8 cellular contexts compared by ENCODE assay signal in the genomic region with DNA sequence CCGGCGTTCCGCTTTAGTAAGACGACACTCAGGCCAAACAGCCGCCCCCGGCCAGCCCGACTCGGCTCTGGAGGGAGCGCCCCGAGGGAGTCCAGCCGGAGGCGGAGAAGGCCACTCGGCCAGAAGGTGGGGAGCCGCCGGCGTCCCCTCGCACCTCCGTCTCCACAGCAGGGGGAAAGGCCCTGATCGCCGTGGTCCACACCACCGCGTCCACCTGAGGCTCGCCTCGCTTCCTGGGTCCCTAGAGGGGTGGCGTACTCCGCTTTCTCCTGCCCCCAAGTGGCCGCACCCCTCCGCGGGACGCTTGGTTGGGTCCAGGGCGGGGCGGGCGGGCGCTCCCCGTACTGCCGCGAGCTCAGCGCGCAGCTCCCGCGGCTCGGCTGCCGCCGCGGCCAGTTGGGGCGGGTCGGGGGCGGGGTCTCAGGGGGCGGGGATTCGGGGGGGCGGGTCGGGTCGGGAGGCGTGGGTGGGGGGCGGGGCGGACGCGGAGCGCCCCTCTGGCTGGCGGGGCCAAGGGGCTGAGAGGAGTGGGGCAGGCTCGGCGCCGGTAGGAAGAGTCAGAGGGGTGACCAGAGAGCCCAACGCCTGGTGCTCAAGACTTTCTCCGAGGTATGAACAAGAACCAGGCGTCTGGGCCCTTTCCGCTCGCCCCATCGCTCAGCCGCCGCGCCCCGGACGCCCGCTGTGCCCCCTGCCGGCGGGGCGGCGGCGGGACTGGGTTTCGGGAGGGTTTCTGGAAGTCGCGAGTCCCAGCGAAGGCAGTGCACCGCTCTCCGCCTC. TPM values are rescaled to one million over a fixed set of nuclear protein-coding genes. Genes with fewer than 3 reads are reported as not detected.
DNase-seq lines count a peak whose midpoint lies in the region; ATAC-seq and TF ChIP-seq lines count a peak whose summit lies in the region.

Gene FRMD6, plus strand, starts transcription at position 523 of the 780 bp plus-strand sequence. CDS start 37,927 bp downstream, outside the sequence.

- H3K4me1 Mint-ChIP-seq in GM23338 = peaks cover 23% of the 10 kb centered on the region
- peaks cover 15% of the 10 kb centered on the region for H3K4me1 Mint-ChIP-seq in activated naive CD4-positive, alpha-beta T cell treated with anti-CD3 and anti-CD28 coated beads, Interleukin-2, amount 50 U/mL, for 24 hours

- H4K20me1 ChIP-seq in GM23338 (replicated peaks; ENCODE audit: insufficient read depth) = no peaks in the 10 kb centered on the region
- H4K20me1 ChIP-seq in osteoblast (ENCODE audit: insufficient read depth, low read length) = peaks cover 37% of the 10 kb centered on the region

- TF ChIP-seq CTCF in GM23338 (conservative IDR thresholded peaks at IDR 0.05; ENCODE audit: low read depth in 2 of 2) = peak; percentile 52 to 53
- peak; percentile 73 for TF ChIP-seq CTCF in LNCAP (IDR thresholded peaks at IDR 0.05)
- peak; percentile 57 for TF ChIP-seq CTCF in osteoblast (IDR thresholded peaks at IDR 0.05; ENCODE audit: extremely low read depth, low read depth, low read length)
- peak; percentile 58 to 84 (median 78) for TF ChIP-seq CTCF in testis (IDR thresholded peaks at IDR 0.05)

- H3K36me3 ChIP-seq in GM23338 (ENCODE audit: insufficient read depth) (no peaks in the 10 kb centered on the region), osteoblast (ENCODE audit: insufficient read depth, low read length) (peaks cover 7% of the 10 kb centered on the region), testis (ENCODE audit: low read depth, missing control alignments) (no peaks in the 10 kb centered on the region)

- H3K9me2 ChIP-seq in GM23338 (ENCODE audit: insufficient read depth) = no peaks in the 10 kb centered on the region

- ATAC-seq in GM23338 = peak; percentile 78

- TF ChIP-seq POLR2A in testis (IDR thresholded peaks at IDR 0.05) = no peak

- H3K27me3 Mint-ChIP-seq in GM23338 (ENCODE audit: insufficient read depth, low read depth, poor library complexity) = peaks cover 13% of the 10 kb centered on the region
- H3K27me3 Mint-ChIP-seq in activated naive CD4-positive, alpha-beta T cell treated with anti-CD3 and anti-CD28 coated beads, Interleukin-2, amount 50 U/mL, for 24 hours = peaks cover 7% of the 10 kb centered on the region

- H3K4me1 ChIP-seq in GM23338 (ENCODE audit: insufficient read depth) = peaks cover 26% of the 10 kb centered on the region
- peaks cover 34% of the 10 kb centered on the region for H3K4me1 ChIP-seq in osteoblast (ENCODE audit: insufficient read depth, low read length)
- H3K4me1 ChIP-seq in testis = peaks cover 9% of the 10 kb centered on the region

- peak within 1 kb of the TSS; percentile 83 for H2AFZ ChIP-seq in GM23338
- peak within 1 kb of the TSS; percentile 79 for H2AFZ ChIP-seq in osteoblast (ENCODE audit: low read length)

- 0 out of 2 replicates have a peak within 1 kb of the TSS, but pooled peaks have one; percentile 78 for H3K27ac Mint-ChIP-seq in GM23338
- H3K27ac Mint-ChIP-seq in activated naive CD4-positive, alpha-beta T cell treated with anti-CD3 and anti-CD28 coated beads, Interleukin-2, amount 50 U/mL, for 24 hours = peak within 1 kb of the TSS; percentile 62

- no peaks in the 10 kb centered on the region for H3K36me3 Mint-ChIP-seq in GM23338 (ENCODE audit: low read depth)
- no peaks in the 10 kb centered on the region for H3K36me3 Mint-ChIP-seq in activated naive CD4-positive, alpha-beta T cell treated with anti-CD3 and anti-CD28 coated beads, Interleukin-2, amount 50 U/mL, for 24 hours

- H3K79me2 ChIP-seq in GM23338 (replicated peaks; ENCODE audit: insufficient read depth) (peaks cover 38% of the 10 kb centered on the region), osteoblast (ENCODE audit: insufficient read depth, low read length) (peaks cover 94% of the 10 kb centered on the region)

- H3K4me2 ChIP-seq in GM23338 (peak within 1 kb of the TSS; percentile 97), osteoblast (ENCODE audit: insufficient read depth, low read length) (peak within 1 kb of the TSS; percentile 90)

- peak within 1 kb of the TSS; percentile 82 for H3K27ac ChIP-seq in GM23338 (ENCODE audit: low read depth)
- H3K27ac ChIP-seq in osteoblast (ENCODE audit: low read depth, low read length) = peak within 1 kb of the TSS; percentile 96
- peak within 1 kb of the TSS; percentile 93 to 96 for H3K27ac ChIP-seq in testis

- H3K4me3 ChIP-seq in GM23338 (peak within 1 kb of the TSS; percentile 89), osteoblast (ENCODE audit: insufficient read depth, low read length) (peak within 1 kb of the TSS; percentile 97), testis (peak within 1 kb of the TSS; percentile 72 to 92)

- 0% methylated on average over 13 to 48 of the region's 86 CpGs for WGBS in testis, 2 donors

- H3K4me3 Mint-ChIP-seq in GM23338 = peak within 1 kb of the TSS; percentile 93
- H3K4me3 Mint-ChIP-seq in activated naive CD4-positive, alpha-beta T cell treated with anti-CD3 and anti-CD28 coated beads, Interleukin-2, amount 50 U/mL, for 24 hours = peak within 1 kb of the TSS; percentile 80

- peak; percentile 91 for DNase-seq in EL
- peak; percentile 92 for DNase-seq in GM23338 (ENCODE audit: low spot score)
- DNase-seq in SK-N-DZ (ENCODE audit: low spot score) = peak; percentile 85
- DNase-seq in glomerular visceral epithelial cell (ENCODE audit: extremely low spot score) = peak; percentile 93
- peak; percentile 96 for DNase-seq in osteoblast (ENCODE audit: insufficient read length, low spot score, missing footprints)
- peak; percentile 87 for DNase-seq in testis

- no peaks in the 10 kb centered on the region for H3F3A ChIP-seq in GM23338 (replicated peaks; ENCODE audit: low read depth)

- H3K9me3 ChIP-seq in osteoblast (ENCODE audit: low read depth, low read length) (no peaks in the 10 kb centered on the region), testis (no peaks in the 10 kb centered on the region)

- no peaks in the 10 kb centered on the region for H3K9me3 Mint-ChIP-seq in GM23338
- no peaks in the 10 kb centered on the region for H3K9me3 Mint-ChIP-seq in activated naive CD4-positive, alpha-beta T cell treated with anti-CD3 and anti-CD28 coated beads, Interleukin-2, amount 50 U/mL, for 24 hours

- intact Hi-C loops in testis (cut with DNase I; ENCODE audit: low total_unique reads) = loop anchor here (10.0 kb wide), 1 partner anchor 123 kb away; no protein-coding TSS in a partner anchor

- peaks cover 8% of the 10 kb centered on the region; the same call in 1 of the 2 replicates for H3K27me3 ChIP-seq in GM23338 (ENCODE audit: insufficient read depth)
- H3K27me3 ChIP-seq in osteoblast (ENCODE audit: insufficient read depth, low read length) = no peaks in the 10 kb centered on the region
- H3K27me3 ChIP-seq in testis = no peaks in the 10 kb centered on the region

RNA-seq across cellular contexts. Expression of gene FRMD6, which starts in this region (rescaled TPM):
- total RNA-seq in GM23338 (2014; rRNA removed; shearing (Covaris generic)) = 15.9 and 18.7 TPM in 2 replicates
- polyA plus RNA-seq in GM23338 (2016; fragmentation: Nextera tagmentation; extraction: Ambion mirVana) (5.4 and 5.7 TPM in 2 replicates), testis (ENCODE audit: insufficient read depth, low read depth, low replicate concordance) (67.0 TPM)
- 8.4 and 16.4 TPM in 2 replicates for polyA plus RNA-seq in SK-N-DZ (2014; cell fraction: cytosol; rRNA removed)
- 8.9 and 9.4 TPM in 2 replicates for polyA plus RNA-seq in SK-N-DZ (2014; cell fraction: nucleus; rRNA removed)
- total RNA-seq in osteoblast (584 and 701 TPM in 2 replicates), testis (10 to 100 TPM; 59.2 to 71.3 TPM)

Comparison
In these comparisons a context has a peak if more than half of its experiments do, and no peak if none do; other contexts are left out.
1. Peak in every context shown above with its lines: DNase-seq, ATAC-seq, H3K4me3 ChIP-seq and H3K27ac ChIP-seq.
2. RNA of gene FRMD6 (polyA plus RNA-seq): 67.0 TPM in testis (single experiment); 5.4 to 5.7 TPM in GM23338; every median in the first group is over 10 times any median in the second.